19 cellular contexts compared by ENCODE assay signal in genomic region chr20:53405070-53405603, GRCh38.
"Had no signal": no experiment of that assay in that cellular context is flagged by ENCODE, and none has a peak within 500 bp of the region (broad histone marks: within the 10 kb centered on the region; RNA-seq: fewer than 3 reads in every experiment).

No MANE protein-coding gene starts in this region.

- H3K27ac Mint-ChIP-seq: effector memory CD8-positive, alpha-beta T cell; nephron had no signal

- H3K9me3 ChIP-seq: gastrocnemius medialis, ovary, stomach, thoracic aorta, transverse colon had no signal

- H3K27me3 ChIP-seq: esophagus muscularis mucosa, gastrocnemius medialis, heart right ventricle, ovary, right atrium auricular region, stomach, transverse colon had no signal

- H3K4me3 ChIP-seq: esophagus muscularis mucosa, gastrocnemius medialis, heart right ventricle, ovary, right atrium auricular region, stomach, thoracic aorta, transverse colon had no signal

- ATAC-seq: effector memory CD8-positive, alpha-beta T cell; gastrocnemius medialis; heart right ventricle had no signal

- H3K9me3 Mint-ChIP-seq: effector memory CD8-positive, alpha-beta T cell had no signal

- H3K4me1 Mint-ChIP-seq: naive B cell had no signal

- H3K4me3 Mint-ChIP-seq: effector memory CD8-positive, alpha-beta T cell; naive B cell; nephron had no signal

- H3K27ac ChIP-seq: epithelial cell of prostate, esophagus muscularis mucosa, gastrocnemius medialis, heart right ventricle, ovary, right atrium auricular region, stomach, thoracic aorta, transverse colon had no signal

- H3K4me1 ChIP-seq: stomach, transverse colon had no signal

- H3K36me3 ChIP-seq: esophagus muscularis mucosa, gastrocnemius medialis, heart right ventricle, ovary, right atrium auricular region, stomach, thoracic aorta, transverse colon had no signal

- DNase-seq: effector memory CD8-positive, alpha-beta T cell; gastrocnemius medialis; heart right ventricle; hypothalamus; kidney glomerular epithelial cell; mesendoderm; naive B cell; ovary; small intestine; stimulated activated CD4-positive, alpha-beta T cell treated with anti-CD3 and anti-CD28 coated beads, Interleukin-12 subunit alpha, Interleukin-12 subunit beta, amount 100 ng/mL, for 4 hours; stimulated activated naive CD4-positive, alpha-beta T cell; stomach; substantia nigra; transverse colon had no signal
